ENCODE assay signal across 3 cellular contexts in genomic region chr6:129697788-129698187, GRCh38.
TF ChIP-seq lines count a peak whose summit lies in the region.

No MANE protein-coding gene starts in this region.

TF ChIP-seq in SK-N-SH, 30 proteins besides CTCF, POLR2A, EP300 and RAD21:
- TF ChIP-seq, protein P1, sequence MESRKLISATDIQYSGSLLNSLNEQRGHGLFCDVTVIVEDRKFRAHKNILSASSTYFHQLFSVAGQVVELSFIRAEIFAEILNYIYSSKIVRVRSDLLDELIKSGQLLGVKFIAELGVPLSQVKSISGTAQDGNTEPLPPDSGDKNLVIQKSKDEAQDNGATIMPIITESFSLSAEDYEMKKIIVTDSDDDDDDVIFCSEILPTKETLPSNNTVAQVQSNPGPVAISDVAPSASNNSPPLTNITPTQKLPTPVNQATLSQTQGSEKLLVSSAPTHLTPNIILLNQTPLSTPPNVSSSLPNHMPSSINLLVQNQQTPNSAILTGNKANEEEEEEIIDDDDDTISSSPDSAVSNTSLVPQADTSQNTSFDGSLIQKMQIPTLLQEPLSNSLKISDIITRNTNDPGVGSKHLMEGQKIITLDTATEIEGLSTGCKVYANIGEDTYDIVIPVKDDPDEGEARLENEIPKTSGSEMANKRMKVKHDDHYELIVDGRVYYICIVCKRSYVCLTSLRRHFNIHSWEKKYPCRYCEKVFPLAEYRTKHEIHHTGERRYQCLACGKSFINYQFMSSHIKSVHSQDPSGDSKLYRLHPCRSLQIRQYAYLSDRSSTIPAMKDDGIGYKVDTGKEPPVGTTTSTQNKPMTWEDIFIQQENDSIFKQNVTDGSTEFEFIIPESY (IDR thresholded peaks at IDR 0.05; ENCODE audit: borderline replicate concordance, low read depth) = no peak
- TF ChIP-seq NRF1 (IDR thresholded peaks at IDR 0.05; ENCODE audit: low read depth, low read length) = no peak
- no peak for TF ChIP-seq MAX (IDR thresholded peaks at IDR 0.05; ENCODE audit: low read depth)
- no peak for TF ChIP-seq FOSL2 (IDR thresholded peaks at IDR 0.05; ENCODE audit: borderline replicate concordance, low read depth)
- TF ChIP-seq RXRA (IDR thresholded peaks at IDR 0.05; ENCODE audit: borderline replicate concordance, low read depth) = no peak
- no peak for TF ChIP-seq RFX5 (IDR thresholded peaks at IDR 0.05; ENCODE audit: low read length)
- TF ChIP-seq SIN3A (IDR thresholded peaks at IDR 0.05; ENCODE audit: borderline replicate concordance, low read depth, low read length) = no peak
- no peak for TF ChIP-seq RCOR1 (IDR thresholded peaks at IDR 0.05; ENCODE audit: low read length)
- no peak for TF ChIP-seq YY1 (IDR thresholded peaks at IDR 0.05; ENCODE audit: low read depth)
- TF ChIP-seq TCF12 (IDR thresholded peaks at IDR 0.05) = no peak
- TF ChIP-seq POLR2AphosphoS5 (IDR thresholded peaks at IDR 0.05; ENCODE audit: low read depth, low read length) = no peak
- TF ChIP-seq USF2 (IDR thresholded peaks at IDR 0.05; ENCODE audit: borderline replicate concordance, low read depth, low read length) = no peak

TF ChIP-seq in SK-N-SH treated with all-trans-retinoic acid at 6 μM for 48 hours, 23 proteins besides CTCF, POLR2A, EP300 and RAD21 (continued from another document and continues in another):
- TF ChIP-seq, protein P2, sequence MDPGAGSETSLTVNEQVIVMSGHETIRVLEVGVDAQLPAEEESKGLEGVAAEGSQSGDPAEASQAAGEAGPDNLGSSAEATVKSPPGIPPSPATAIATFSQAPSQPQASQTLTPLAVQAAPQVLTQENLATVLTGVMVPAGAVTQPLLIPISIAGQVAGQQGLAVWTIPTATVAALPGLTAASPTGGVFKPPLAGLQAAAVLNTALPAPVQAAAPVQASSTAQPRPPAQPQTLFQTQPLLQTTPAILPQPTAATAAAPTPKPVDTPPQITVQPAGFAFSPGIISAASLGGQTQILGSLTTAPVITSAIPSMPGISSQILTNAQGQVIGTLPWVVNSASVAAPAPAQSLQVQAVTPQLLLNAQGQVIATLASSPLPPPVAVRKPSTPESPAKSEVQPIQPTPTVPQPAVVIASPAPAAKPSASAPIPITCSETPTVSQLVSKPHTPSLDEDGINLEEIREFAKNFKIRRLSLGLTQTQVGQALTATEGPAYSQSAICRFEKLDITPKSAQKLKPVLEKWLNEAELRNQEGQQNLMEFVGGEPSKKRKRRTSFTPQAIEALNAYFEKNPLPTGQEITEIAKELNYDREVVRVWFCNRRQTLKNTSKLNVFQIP (CRISPR knock-in tag; IDR thresholded peaks at IDR 0.05; ENCODE audit: borderline replicate concordance, low read depth) = no peak
- TF ChIP-seq PPARA (CRISPR knock-in tag; IDR thresholded peaks at IDR 0.05; ENCODE audit: borderline replicate concordance) = no peak
- TF ChIP-seq, protein P3, sequence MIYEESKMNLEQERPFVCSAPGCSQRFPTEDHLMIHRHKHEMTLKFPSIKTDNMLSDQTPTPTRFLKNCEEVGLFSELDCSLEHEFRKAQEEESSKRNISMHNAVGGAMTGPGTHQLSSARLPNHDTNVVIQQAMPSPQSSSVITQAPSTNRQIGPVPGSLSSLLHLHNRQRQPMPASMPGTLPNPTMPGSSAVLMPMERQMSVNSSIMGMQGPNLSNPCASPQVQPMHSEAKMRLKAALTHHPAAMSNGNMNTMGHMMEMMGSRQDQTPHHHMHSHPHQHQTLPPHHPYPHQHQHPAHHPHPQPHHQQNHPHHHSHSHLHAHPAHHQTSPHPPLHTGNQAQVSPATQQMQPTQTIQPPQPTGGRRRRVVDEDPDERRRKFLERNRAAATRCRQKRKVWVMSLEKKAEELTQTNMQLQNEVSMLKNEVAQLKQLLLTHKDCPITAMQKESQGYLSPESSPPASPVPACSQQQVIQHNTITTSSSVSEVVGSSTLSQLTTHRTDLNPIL (CRISPR knock-in tag; IDR thresholded peaks at IDR 0.05; ENCODE audit: low read depth) = no peak
- TF ChIP-seq CSRNP3 (CRISPR knock-in tag; IDR thresholded peaks at IDR 0.05) = no peak
- TF ChIP-seq ARNTL (CRISPR knock-in tag; IDR thresholded peaks at IDR 0.05; ENCODE audit: borderline replicate concordance, low read depth) = no peak
- no peak for TF ChIP-seq ZNF565 (CRISPR knock-in tag; conservative IDR thresholded peaks at IDR 0.05; ENCODE audit: low read depth)
- no peak for TF ChIP-seq TCF4 (CRISPR knock-in tag; IDR thresholded peaks at IDR 0.05; ENCODE audit: borderline replicate concordance)
- TF ChIP-seq ZFP30 (CRISPR knock-in tag; IDR thresholded peaks at IDR 0.05) = no peak
- no peak for TF ChIP-seq OSR1 (CRISPR knock-in tag; IDR thresholded peaks at IDR 0.05)
- TF ChIP-seq GLIS3 (CRISPR knock-in tag; IDR thresholded peaks at IDR 0.05) = no peak
- TF ChIP-seq ZNF8 (CRISPR knock-in tag; IDR thresholded peaks at IDR 0.05) = no peak
- no peak for TF ChIP-seq ZC3H10 (CRISPR knock-in tag; IDR thresholded peaks at IDR 0.05)
- TF ChIP-seq TOX (CRISPR knock-in tag; IDR thresholded peaks at IDR 0.05; ENCODE audit: borderline replicate concordance) = no peak
- TF ChIP-seq CSDC2 (CRISPR knock-in tag; IDR thresholded peaks at IDR 0.05) = no peak
- no peak for TF ChIP-seq ZFP3 (CRISPR knock-in tag; IDR thresholded peaks at IDR 0.05)
- no peak for TF ChIP-seq PATZ1 (CRISPR knock-in tag; IDR thresholded peaks at IDR 0.05; ENCODE audit: borderline replicate concordance)

TF ChIP-seq in HCT116, 20 proteins besides CTCF, POLR2A, EP300 and RAD21 (continued from another document):
- TF ChIP-seq MAX (IDR thresholded peaks at IDR 0.05) (no peak), ELF1 (IDR thresholded peaks at IDR 0.05; ENCODE audit: borderline replicate concordance, low read depth) (no peak), JUND (IDR thresholded peaks at IDR 0.05) (no peak), ZNF274 (IDR thresholded peaks at IDR 0.05; ENCODE audit: low read depth, low read length) (no peak), YY1 (IDR thresholded peaks at IDR 0.05; ENCODE audit: extremely low read depth, insufficient replicate concordance, low read depth, low read length) (no peak), ATF3 (IDR thresholded peaks at IDR 0.05) (no peak)
